28 cellular contexts compared by ENCODE assay signal in the genomic region with DNA sequence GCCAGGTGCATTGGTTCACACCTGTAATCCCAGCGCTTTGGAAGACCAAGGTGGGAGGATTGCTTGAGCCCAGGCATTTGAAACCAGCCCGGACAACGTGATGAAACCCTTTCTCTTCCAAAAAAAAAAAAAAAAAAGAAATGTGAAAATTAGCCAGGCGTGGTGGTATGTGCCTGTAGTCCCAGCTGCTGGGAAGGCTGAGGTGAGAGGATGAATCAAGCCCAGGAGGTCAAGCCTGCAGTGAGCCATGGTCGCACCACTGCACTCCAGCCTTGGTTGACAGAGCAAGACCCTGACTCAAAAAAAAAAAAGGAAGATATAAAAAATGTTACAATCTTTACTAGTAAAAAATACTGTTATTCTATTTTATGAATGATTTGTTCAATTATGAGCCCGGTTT. TPM values are rescaled to one million over a fixed set of nuclear protein-coding genes. Genes with fewer than 3 reads are reported as not detected.
"Had no signal": no experiment of that assay in that cellular context is flagged by ENCODE, and none has a peak within 500 bp of the region (broad histone marks: within the 10 kb centered on the region; RNA-seq: fewer than 3 reads in every experiment).

No MANE protein-coding gene starts in this region.

- DNase-seq: activated CD4-positive, alpha-beta memory T cell treated with anti-CD3 and anti-CD28 coated beads for 36 hours; activated CD4-positive, alpha-beta T cell treated with anti-CD3 and anti-CD28 coated beads, Interleukin-2, amount 10 ng/mL, durations not matched to agents 24 days and 14 days; activated CD4-positive, CD25-positive, alpha-beta regulatory T cell treated with anti-CD3 and anti-CD28 coated beads, Interleukin-2, amount 50 U/mL, for 72 hours; activated CD8-positive, alpha-beta memory T cell treated with anti-CD3 and anti-CD28 coated beads, Interleukin-2, amount 50 U/mL, for 48 hours; activated T-cell treated with anti-CD3 and anti-CD28 coated beads, Interleukin-2, amount 50 U/mL, for 4 hours; dorsolateral prefrontal cortex; effector memory CD4-positive, alpha-beta T cell; gastrocnemius medialis; head of caudate nucleus; hypothalamus; left colon; midbrain; naive thymus-derived CD4-positive, alpha-beta T cell; ovary; retina; stimulated activated CD4-positive, alpha-beta T cell treated with anti-CD3 and anti-CD28 coated beads, Interleukin-12 subunit alpha, Interleukin-12 subunit beta, amount 100 ng/mL, for 4 hours; stimulated activated CD4-positive, alpha-beta T cell treated with anti-CD3 and anti-CD28 coated beads, Interleukin-4, amount 100 ng/mL, for 1 hour; stimulated activated naive CD8-positive, alpha-beta T cell treated with anti-CD3 and anti-CD28 coated beads, Interleukin-15, Interleukin-2, amounts not matched to agents 100 U/mL and 50 U/mL, for 24 hours; T-helper 17 cell; testis had no signal

- H3K36me3 ChIP-seq: gastrocnemius medialis, ovary had no signal

- H3K27me3 ChIP-seq: gastrocnemius medialis, ovary, testis had no signal

- H3K27ac ChIP-seq: coronary artery, dorsolateral prefrontal cortex, gastrocnemius medialis, ovary, skin epidermis, testis had no signal

- ATAC-seq: activated T-cell treated with anti-CD3 and anti-CD28 coated beads, Interleukin-2, amount 50 U/mL, for 4 hours; gastrocnemius medialis; left colon; naive thymus-derived CD4-positive, alpha-beta T cell; sciatic nerve; stimulated activated naive CD8-positive, alpha-beta T cell treated with anti-CD3 and anti-CD28 coated beads, Interleukin-15, Interleukin-2, amounts not matched to agents 100 U/mL and 50 U/mL, for 24 hours; T-helper 17 cell had no signal

- H3K9me3 ChIP-seq: gastrocnemius medialis, ovary, testis had no signal

- H3K4me3 Mint-ChIP-seq: activated CD4-positive, alpha-beta memory T cell treated with anti-CD3 and anti-CD28 coated beads for 36 hours; activated CD4-positive, alpha-beta T cell treated with anti-CD3 and anti-CD28 coated beads, Interleukin-2, amount 10 ng/mL, durations not matched to agents 24 days and 14 days; activated naive CD4-positive, alpha-beta T cell treated with anti-CD3 and anti-CD28 coated beads, Interleukin-2, amount 50 U/mL, for 24 hours; activated T-cell treated with anti-CD3 and anti-CD28 coated beads, Interleukin-2, amount 50 U/mL, for 4 hours; memory B cell; naive thymus-derived CD4-positive, alpha-beta T cell; T-helper 17 cell had no signal

- H3K4me3 ChIP-seq: coronary artery, dorsolateral prefrontal cortex, gastrocnemius medialis, ovary, skin epidermis, testis had no signal

- H3K27me3 Mint-ChIP-seq: activated CD4-positive, alpha-beta memory T cell treated with anti-CD3 and anti-CD28 coated beads for 36 hours; activated CD4-positive, alpha-beta T cell treated with anti-CD3 and anti-CD28 coated beads, Interleukin-2, amount 10 ng/mL, durations not matched to agents 24 days and 14 days; activated naive CD4-positive, alpha-beta T cell treated with anti-CD3 and anti-CD28 coated beads, Interleukin-2, amount 50 U/mL, for 24 hours; memory B cell; naive thymus-derived CD4-positive, alpha-beta T cell; progenitor cell of endocrine pancreas; T-helper 17 cell had no signal

- H3K9me3 Mint-ChIP-seq: activated CD4-positive, alpha-beta memory T cell treated with anti-CD3 and anti-CD28 coated beads for 36 hours; activated CD4-positive, alpha-beta T cell treated with anti-CD3 and anti-CD28 coated beads, Interleukin-2, amount 10 ng/mL, durations not matched to agents 24 days and 14 days; activated naive CD4-positive, alpha-beta T cell treated with anti-CD3 and anti-CD28 coated beads, Interleukin-2, amount 50 U/mL, for 24 hours; activated T-cell treated with anti-CD3 and anti-CD28 coated beads, Interleukin-2, amount 50 U/mL, for 4 hours; activated T-helper 2 cell treated with anti-CD3 and anti-CD28 coated beads, Interferon-gamma antibody, Interleukin-2, Interleukin-4, amounts not matched to agents 10 μg/mL and 5 μg/mL and 100 μg/mL, durations not matched to agents 14 hours and 24 hours and 36 hours; memory B cell had no signal

- H3K27ac Mint-ChIP-seq: activated CD4-positive, alpha-beta memory T cell treated with anti-CD3 and anti-CD28 coated beads for 36 hours; activated CD4-positive, alpha-beta T cell treated with anti-CD3 and anti-CD28 coated beads, Interleukin-2, amount 10 ng/mL, durations not matched to agents 24 days and 14 days; activated naive CD4-positive, alpha-beta T cell treated with anti-CD3 and anti-CD28 coated beads, Interleukin-2, amount 50 U/mL, for 24 hours; activated T-helper 2 cell treated with anti-CD3 and anti-CD28 coated beads, Interferon-gamma antibody, Interleukin-2, Interleukin-4, amounts not matched to agents 10 μg/mL and 5 μg/mL and 100 μg/mL, durations not matched to agents 14 hours and 24 hours and 36 hours; memory B cell; naive thymus-derived CD4-positive, alpha-beta T cell; progenitor cell of endocrine pancreas; T-helper 17 cell had no signal

- FAIRE-seq: urothelium cell line had no signal

RNA-seq across cellular contexts. Expression of a gene that starts 59.8 kb away (rescaled TPM):
- total RNA-seq: gastrocnemius medialis had no signal
